In genomic region chr7:36795451-36796021, GRCh38 we compare ENCODE assay signal across 14 cellular contexts.
DNase-seq lines count a peak whose midpoint lies in the region; ATAC-seq, FAIRE-seq and TF ChIP-seq lines count a peak whose summit lies in the region.
"Had no signal": no experiment of that assay in that cellular context is flagged by ENCODE, and none has a peak within 500 bp of the region (broad histone marks: within the 10 kb centered on the region; RNA-seq: fewer than 3 reads in every experiment).

No MANE protein-coding gene starts in this region.

- ATAC-seq in WTC11: no peak
- ATAC-seq: activated T-helper 17 cell treated with anti-CD3 and anti-CD28 coated beads, Interleukin-2, amount 50 U/mL, for 72 hours; Panc1; stimulated activated memory B cell treated with anti-CD40 and anti-IgM and Interleukin-4, amounts not matched to agents 10 μg/mL and 1 μg/mL and 100 μg/mL, for 72 hours had no signal

- H3K27me3 Mint-ChIP-seq in WTC11 (ENCODE audit: low read depth) (no peaks in the 10 kb centered on the region; the same call in 1 of the 2 replicates), progenitor cell of endocrine pancreas (no peaks in the 10 kb centered on the region), chondrocyte (ENCODE audit: low read depth) (peaks cover 2% of the 10 kb centered on the region)
- H3K27me3 Mint-ChIP-seq: activated T-helper 17 cell treated with anti-CD3 and anti-CD28 coated beads, Interleukin-2, amount 50 U/mL, for 72 hours; stimulated activated memory B cell treated with anti-CD40 and anti-IgM and Interleukin-4, amounts not matched to agents 10 μg/mL and 1 μg/mL and 100 μg/mL, for 72 hours had no signal

- H3K36me3 Mint-ChIP-seq in WTC11 (no peaks in the 10 kb centered on the region), progenitor cell of endocrine pancreas (ENCODE audit: insufficient read depth) (peaks cover 4% of the 10 kb centered on the region), chondrocyte (ENCODE audit: low read depth) (peaks cover 2% of the 10 kb centered on the region)
- H3K36me3 Mint-ChIP-seq: stimulated activated memory B cell treated with anti-CD40 and anti-IgM and Interleukin-4, amounts not matched to agents 10 μg/mL and 1 μg/mL and 100 μg/mL, for 72 hours had no signal

- H3K9me1 ChIP-seq in keratinocyte (ENCODE audit: control insufficient read depth, extremely low read depth, insufficient read depth, low read length): no peaks in the 10 kb centered on the region

- H3K9me3 Mint-ChIP-seq in WTC11 (no peaks in the 10 kb centered on the region), progenitor cell of endocrine pancreas (ENCODE audit: low read depth) (peaks cover 4% of the 10 kb centered on the region), chondrocyte (ENCODE audit: low read depth) (peaks cover 5% of the 10 kb centered on the region)
- H3K9me3 Mint-ChIP-seq: activated T-helper 17 cell treated with anti-CD3 and anti-CD28 coated beads, Interleukin-2, amount 50 U/mL, for 72 hours; stimulated activated memory B cell treated with anti-CD40 and anti-IgM and Interleukin-4, amounts not matched to agents 10 μg/mL and 1 μg/mL and 100 μg/mL, for 72 hours had no signal

- H3K79me2 ChIP-seq in keratinocyte (ENCODE audit: control insufficient read depth, insufficient read depth, low read length): no peaks in the 10 kb centered on the region

- DNase-seq in LNCaP clone FGC (ENCODE audit: low read depth): peak; percentile 34
- no peak for DNase-seq in WTC11 (ENCODE audit: low spot score)
- DNase-seq in keratinocyte (ENCODE audit: low read depth, low spot score): peak; percentile 55
- DNase-seq in progenitor cell of endocrine pancreas (ENCODE audit: low spot score, unreplicated experiment): no peak
- no peak for DNase-seq in chondrocyte (ENCODE audit: low spot score)
- no peak for DNase-seq in GM20000 (ENCODE audit: low spot score)
- no peak for DNase-seq in middle frontal gyrus (ENCODE audit: extremely low spot score, low spot score)
- DNase-seq: NCI-H526 treated with DMSO at 0.1 percent for 48 hours, trophoblast cell had no signal

- no peak overlapping the region for H3K27ac Mint-ChIP-seq in WTC11
- H3K27ac Mint-ChIP-seq in progenitor cell of endocrine pancreas: peak overlapping the region; percentile 35
- H3K27ac Mint-ChIP-seq in chondrocyte (ENCODE audit: unreplicated experiment): no peak overlapping the region
- H3K27ac Mint-ChIP-seq: activated T-helper 17 cell treated with anti-CD3 and anti-CD28 coated beads, Interleukin-2, amount 50 U/mL, for 72 hours; stimulated activated memory B cell treated with anti-CD40 and anti-IgM and Interleukin-4, amounts not matched to agents 10 μg/mL and 1 μg/mL and 100 μg/mL, for 72 hours had no signal

- POLR2A ChIA-PET in WTC11 (lab: Charles Lee): no interaction called here

- CTCF ChIA-PET in WTC11 (lab: Charles Lee): interaction anchor here (1.2 to 2.1 kb wide), 2 partner anchors 308 to 322 kb away, joined by 3 to 5 read pairs; no protein-coding TSS in a partner anchor

- peaks cover 23% of the 10 kb centered on the region for H3K4me1 ChIP-seq in keratinocyte (ENCODE audit: control insufficient read depth, extremely low read depth, insufficient read depth, low read length)
- H3K4me1 ChIP-seq: BE2C had no signal

- dilution Hi-C loops in keratinocyte (cut with MboI; ENCODE audit: extremely low pct_ligation_motif_present, low sequenced_read_pairs): no loop called here

- H3K4me3 Mint-ChIP-seq in WTC11: no peak overlapping the region
- H3K4me3 Mint-ChIP-seq in progenitor cell of endocrine pancreas (ENCODE audit: low read depth): no peak overlapping the region
- no peak overlapping the region for H3K4me3 Mint-ChIP-seq in chondrocyte (ENCODE audit: unreplicated experiment)
- H3K4me3 Mint-ChIP-seq: activated T-helper 17 cell treated with anti-CD3 and anti-CD28 coated beads, Interleukin-2, amount 50 U/mL, for 72 hours; stimulated activated memory B cell treated with anti-CD40 and anti-IgM and Interleukin-4, amounts not matched to agents 10 μg/mL and 1 μg/mL and 100 μg/mL, for 72 hours had no signal

- H3K27ac ChIP-seq in keratinocyte (ENCODE audit: control insufficient read depth, insufficient read depth, low read length): peak overlapping the region; percentile 83

- H3K9ac ChIP-seq in keratinocyte (ENCODE audit: control insufficient read depth, extremely low read depth, insufficient read depth, low read length): peak overlapping the region; percentile 61

- H3K27me3 ChIP-seq in keratinocyte (ENCODE audit: control insufficient read depth, extremely low read depth, insufficient read depth, low read length): no peaks in the 10 kb centered on the region
- H3K27me3 ChIP-seq: BE2C had no signal

- TF ChIP-seq CTCF in LNCaP clone FGC (IDR thresholded peaks at IDR 0.05; ENCODE audit: control insufficient read depth, extremely low read depth, insufficient read depth): no peak
- TF ChIP-seq CTCF in WTC11 (IDR thresholded peaks at IDR 0.05): no peak
- no peak for TF ChIP-seq CTCF in keratinocyte (optimal IDR thresholded peaks at IDR 0.05 in 1 of 3, IDR thresholded peaks at IDR 0.05 in 1 of 3, conservative IDR thresholded peaks at IDR 0.05 in 1 of 3; ENCODE audit: extremely low read depth in 1 of 3, insufficient read depth in 2 of 3, low read length in 3 of 3)
- TF ChIP-seq CTCF in progenitor cell of endocrine pancreas (IDR thresholded peaks at IDR 0.05; ENCODE audit: unreplicated experiment): no peak
- no peak for TF ChIP-seq CTCF in chondrocyte (IDR thresholded peaks at IDR 0.05)
- no peak for TF ChIP-seq CTCF in GM20000 (IDR thresholded peaks at IDR 0.05; ENCODE audit: extremely low read depth, missing control alignments)

- H3K9me3 ChIP-seq in keratinocyte (ENCODE audit: control insufficient read depth, low read depth, low read length): no peaks in the 10 kb centered on the region
- H3K9me3 ChIP-seq: BE2C had no signal

- peak overlapping the region; percentile 63 for H3K4me2 ChIP-seq in keratinocyte (ENCODE audit: control insufficient read depth, extremely low read depth, insufficient read depth, low read depth, low read length)

- no peaks in the 10 kb centered on the region for H4K20me1 ChIP-seq in keratinocyte (ENCODE audit: control insufficient read depth, extremely low read depth, insufficient read depth, low read length)

- FAIRE-seq in keratinocyte (lab: Jason Lieb, UNC): no peak
- FAIRE-seq: colon had no signal

- H3K4me3 ChIP-seq in LNCaP clone FGC (ENCODE audit: low read depth, low read length) (no peak overlapping the region), keratinocyte (ENCODE audit: control insufficient read depth in 2 of 3, extremely low read depth in 1 of 3, insufficient read depth in 2 of 3, low read depth in 1 of 3, low read length in 3 of 3) (no peak overlapping the region)

- no peaks in the 10 kb centered on the region for H3K36me3 ChIP-seq in keratinocyte (ENCODE audit: control insufficient read depth in 2 of 2, extremely low read depth in 1 of 2, insufficient read depth in 2 of 2, low read length in 2 of 2)
- H3K36me3 ChIP-seq: BE2C had no signal

- peak overlapping the region; percentile 28 for H2AFZ ChIP-seq in keratinocyte (ENCODE audit: control insufficient read depth, low read length)

- H3K4me1 Mint-ChIP-seq in WTC11: peaks cover 6% of the 10 kb centered on the region; the same call in 1 of the 2 replicates
- peaks cover 44% of the 10 kb centered on the region for H3K4me1 Mint-ChIP-seq in progenitor cell of endocrine pancreas (ENCODE audit: low read depth)
- H3K4me1 Mint-ChIP-seq in chondrocyte (ENCODE audit: low read depth): no peaks in the 10 kb centered on the region
- H3K4me1 Mint-ChIP-seq: activated T-helper 17 cell treated with anti-CD3 and anti-CD28 coated beads, Interleukin-2, amount 50 U/mL, for 72 hours had no signal

TF ChIP-seq in WTC11, 78 proteins besides CTCF, POLR2A, EP300 and RAD21:
- TF ChIP-seq GABPB1 (CRISPR knock-in tag; IDR thresholded peaks at IDR 0.05) (0 out of 2 replicates have a peak, but pooled peaks have one; percentile 14), CDX4 (CRISPR knock-in tag; IDR thresholded peaks at IDR 0.05; ENCODE audit: borderline replicate concordance) (no peak), ZMAT4 (CRISPR knock-in tag; IDR thresholded peaks at IDR 0.05) (no peak)

Comparison
In these comparisons a context has a peak if more than half of its experiments do, and no peak if none do; other contexts are left out.
1. DNase-seq: peak in LNCaP clone FGC (single experiment) and keratinocyte (single experiment); none in WTC11 (single experiment), progenitor cell of endocrine pancreas (single experiment), chondrocyte (single experiment), GM20000 (single experiment) and middle frontal gyrus (single experiment).